Comparison of ENCODE assay signal across 19 cellular contexts in the genomic region with DNA sequence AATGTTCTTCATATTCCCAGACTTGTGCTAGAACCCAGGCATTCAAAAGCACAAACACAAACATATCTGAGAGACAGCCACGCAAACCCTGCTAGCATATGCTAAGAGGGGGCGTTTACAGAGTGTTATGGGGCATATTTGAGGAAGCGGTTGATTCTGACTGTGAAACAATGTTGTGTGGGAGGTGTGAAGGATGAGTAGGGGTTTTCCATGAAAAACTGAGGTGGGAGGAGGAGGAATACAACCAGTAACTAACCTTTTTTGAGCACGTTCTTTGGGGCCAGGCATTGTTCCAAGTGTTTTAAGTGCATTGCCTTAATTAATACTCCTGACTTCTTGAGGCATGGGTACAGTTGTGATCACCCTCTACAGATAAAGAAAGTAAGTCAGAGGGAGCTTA.
DNase-seq lines count a peak whose midpoint lies in the region; ATAC-seq, FAIRE-seq and TF ChIP-seq lines count a peak whose summit lies in the region.
"Had no signal": no experiment of that assay in that cellular context is flagged by ENCODE, and none has a peak within 500 bp of the region (broad histone marks: within the 10 kb centered on the region; RNA-seq: fewer than 3 reads in every experiment).

No MANE protein-coding gene starts in this region.

- H3K27me3 ChIP-seq in GM12878 (replicated peaks in 1 of 2; ENCODE audit: control insufficient read depth in 2 of 2, insufficient read depth in 2 of 2, low read length in 1 of 2) (no peaks in the 10 kb centered on the region), body of pancreas (no peaks in the 10 kb centered on the region), prostate gland (replicated peaks; ENCODE audit: insufficient read depth) (no peaks in the 10 kb centered on the region), ovary (no peaks in the 10 kb centered on the region)
- H3K27me3 ChIP-seq: BLaER1 had no signal

- intact Hi-C loops in GM12878 (cut with micrococcal nuclease; ENCODE audit: unreplicated experiment), result no loop called here
- intact Hi-C loops in body of pancreas (cut with DNase I), result no loop called here
- intact Hi-C loops in prostate gland (cut with DNase I), result no loop called here
- intact Hi-C loops in ovary (cut with DNase I), result no loop called here

- no peaks in the 10 kb centered on the region for H3K36me3 ChIP-seq in GM12878 (ENCODE audit: control insufficient read depth in 2 of 2, insufficient read depth in 2 of 2, low read length in 1 of 2)
- no peaks in the 10 kb centered on the region for H3K36me3 ChIP-seq in body of pancreas (replicated peaks in 1 of 2; ENCODE audit: insufficient read depth in 1 of 2, low read depth in 2 of 2)
- no peaks in the 10 kb centered on the region for H3K36me3 ChIP-seq in prostate gland
- no peaks in the 10 kb centered on the region for H3K36me3 ChIP-seq in ovary
- H3K36me3 ChIP-seq: BLaER1, HAP-1 had no signal

- TF ChIP-seq EP300 in GM12878 (IDR thresholded peaks at IDR 0.05; ENCODE audit: borderline replicate concordance in 1 of 2, control insufficient read depth in 1 of 2, low read depth in 2 of 2, low read length in 2 of 2), result no peak
- no peak for TF ChIP-seq EP300 in ovary (IDR thresholded peaks at IDR 0.05)

- no TSS peak for BruUV-seq in GM12878 (replicated peaks; lab: Mats Ljungman, UMichigan)

- SMC1A ChIA-PET in GM12878 (lab: Charles Lee; ENCODE audit: uncharacterized antibody, unreplicated experiment), result interaction anchor here (1.0 to 1.2 kb wide), 4 partner anchors 9 to 15 kb away, joined by 3 to 4 read pairs (median 3); no protein-coding TSS in a partner anchor

- 9% methylated on average over 4 of the region's 4 CpGs for WGBS in GM12878 (ENCODE audit: insufficient coverage, insufficient replicate concordance, low lambda C conversion rate, missing lambda C conversion rate)
- WGBS in body of pancreas, 2 donors, result 50 to 62% methylated on average over 4 of the region's 4 CpGs
- 67% methylated on average over 4 of the region's 4 CpGs for WGBS in prostate gland
- WGBS in ovary, 3 donors, result 43 to 56% (median 53%) methylated on average over 4 of the region's 4 CpGs

- TF ChIP-seq RAD21 in GM12878 (IDR thresholded peaks at IDR 0.05; ENCODE audit: insufficient read depth, low read depth, low read length), result no peak

- no peak overlapping the region for H3K9ac ChIP-seq in GM12878 (ENCODE audit: control insufficient read depth, insufficient read depth, low read length)
- H3K9ac ChIP-seq: BLaER1 had no signal

- H3K27ac ChIP-seq in GM12878 (ENCODE audit: control insufficient read depth, insufficient read depth) (no peak overlapping the region), body of pancreas (no peak overlapping the region), prostate gland (no peak overlapping the region), ovary (no peak overlapping the region)
- H3K27ac ChIP-seq: 22Rv1, BLaER1 had no signal

- H3K4me2 ChIP-seq in GM12878 (ENCODE audit: control insufficient read depth, insufficient read depth), result no peak overlapping the region
- H3K4me2 ChIP-seq: BLaER1 had no signal

- H3K4me3 ChIP-seq in GM12878 (no peak overlapping the region), body of pancreas (no peak overlapping the region), prostate gland (no peak overlapping the region), ovary (no peak overlapping the region)
- H3K4me3 ChIP-seq: BLaER1, HAP-1 had no signal

- no peak for TF ChIP-seq POLR2A in GM12878 (IDR thresholded peaks at IDR 0.05; ENCODE audit: low read depth, low read length)
- no peak for TF ChIP-seq POLR2A in body of pancreas (IDR thresholded peaks at IDR 0.05)
- TF ChIP-seq POLR2A in prostate gland (IDR thresholded peaks at IDR 0.05), result no peak
- no peak for TF ChIP-seq POLR2A in ovary (IDR thresholded peaks at IDR 0.05)

- no peaks in the 10 kb centered on the region for H3K36me3 Mint-ChIP-seq in stimulated activated effector memory CD8-positive, alpha-beta T cell treated with anti-CD3 and anti-CD28 coated beads, Interleukin-12 subunit alpha, Interleukin-12 subunit beta, amount 100 ng/mL, for 72 hours
- H3K36me3 Mint-ChIP-seq: CD4-positive, CD25-positive, alpha-beta regulatory T cell had no signal

- peak; percentile 60 for ATAC-seq in HG02798 (IDR thresholded peaks at IDR 0.05; ENCODE audit: poor library complexity, unreplicated experiment)
- peak; percentile 52 for ATAC-seq in GM12878
- ATAC-seq in stimulated activated effector memory CD8-positive, alpha-beta T cell treated with anti-CD3 and anti-CD28 coated beads, Interleukin-12 subunit alpha, Interleukin-12 subunit beta, amount 100 ng/mL, for 72 hours, result peak; percentile 11
- no peak for ATAC-seq in body of pancreas
- ATAC-seq: HepG2 had no signal

- CTCF ChIA-PET in GM12878 (lab: Yijun Ruan, JAX), result interaction anchor here (0.6 kb wide), 1 partner anchor 1365 kb away, joined by 3 read pairs; no protein-coding TSS in a partner anchor

- in situ Hi-C loops in GM12878 (cut with MboI), result no loop called here

- H2AFZ ChIP-seq in GM12878 (ENCODE audit: control insufficient read depth, low read depth, low read length), result no peak overlapping the region

- POLR2A ChIA-PET in GM12878 (lab: Charles Lee), result no interaction called here

- no peak for FAIRE-seq in GM12878 (lab: Jason Lieb, UNC)
- FAIRE-seq: GM18507, GM19239, H1, HepG2, HTR-8/SVneo had no signal

- H3K9me3 ChIP-seq in GM12878 (replicated peaks; ENCODE audit: control insufficient read depth, insufficient read depth, low read length) (no peaks in the 10 kb centered on the region), body of pancreas (no peaks in the 10 kb centered on the region), prostate gland (no peaks in the 10 kb centered on the region), ovary (no peaks in the 10 kb centered on the region)
- H3K9me3 ChIP-seq: HAP-1 had no signal

- RAD21 ChIA-PET in GM12878 (lab: Charles Lee; ENCODE audit: unreplicated experiment), result interaction anchor here (1.1 kb wide), 1 partner anchor 15 kb away, joined by 4 read pairs; no protein-coding TSS in a partner anchor

- H3K4me1 ChIP-seq in GM12878 (ENCODE audit: control insufficient read depth, insufficient read depth, low read length), result no peaks in the 10 kb centered on the region
- no peaks in the 10 kb centered on the region for H3K4me1 ChIP-seq in body of pancreas
- no peaks in the 10 kb centered on the region for H3K4me1 ChIP-seq in prostate gland (replicated peaks)
- H3K4me1 ChIP-seq in ovary (ENCODE audit: insufficient read depth), result no peaks in the 10 kb centered on the region
- H3K4me1 ChIP-seq: BLaER1, HAP-1 had no signal

- no peaks in the 10 kb centered on the region for H4K20me1 ChIP-seq in GM12878 (ENCODE audit: control insufficient read depth, insufficient read depth)
- H4K20me1 ChIP-seq: BLaER1 had no signal

- peaks cover 9% of the 10 kb centered on the region for H3K9me3 Mint-ChIP-seq in stimulated activated effector memory CD8-positive, alpha-beta T cell treated with anti-CD3 and anti-CD28 coated beads, Interleukin-12 subunit alpha, Interleukin-12 subunit beta, amount 100 ng/mL, for 72 hours

- DNase-seq in Ammon's horn (ENCODE audit: low spot score), result peak; percentile 53
- DNase-seq in GM12878 (ENCODE audit: low read depth, low spot score), result no peak
- no peak for DNase-seq in stimulated activated effector memory CD8-positive, alpha-beta T cell treated with anti-CD3 and anti-CD28 coated beads, Interleukin-12 subunit alpha, Interleukin-12 subunit beta, amount 100 ng/mL, for 72 hours (ENCODE audit: low spot score in 2 of 2)
- DNase-seq in body of pancreas, result no peak
- no peak for DNase-seq in prostate gland (ENCODE audit: low spot score)
- no peak for DNase-seq in ovary
- DNase-seq: CD4-positive, CD25-positive, alpha-beta regulatory T cell; DMS53; GF-D8; Karpas-422 had no signal

- no peak overlapping the region for H3K27ac Mint-ChIP-seq in stimulated activated effector memory CD8-positive, alpha-beta T cell treated with anti-CD3 and anti-CD28 coated beads, Interleukin-12 subunit alpha, Interleukin-12 subunit beta, amount 100 ng/mL, for 72 hours
- H3K27ac Mint-ChIP-seq: CD4-positive, CD25-positive, alpha-beta regulatory T cell had no signal

- H3K79me2 ChIP-seq in GM12878 (ENCODE audit: control insufficient read depth, insufficient read depth, low read length), result no peaks in the 10 kb centered on the region

- no peak overlapping the region for H3K4me3 Mint-ChIP-seq in stimulated activated effector memory CD8-positive, alpha-beta T cell treated with anti-CD3 and anti-CD28 coated beads, Interleukin-12 subunit alpha, Interleukin-12 subunit beta, amount 100 ng/mL, for 72 hours
- H3K4me3 Mint-ChIP-seq: CD4-positive, CD25-positive, alpha-beta regulatory T cell had no signal

- no peaks in the 10 kb centered on the region for H3K4me1 Mint-ChIP-seq in stimulated activated effector memory CD8-positive, alpha-beta T cell treated with anti-CD3 and anti-CD28 coated beads, Interleukin-12 subunit alpha, Interleukin-12 subunit beta, amount 100 ng/mL, for 72 hours
- H3K4me1 Mint-ChIP-seq: CD4-positive, CD25-positive, alpha-beta regulatory T cell had no signal

- no peak for TF ChIP-seq CTCF in GM12878 (IDR thresholded peaks at IDR 0.05 in 2 of 3, conservative IDR thresholded peaks at IDR 0.05 in 1 of 3; ENCODE audit: control insufficient read depth in 2 of 3, extremely low read depth in 1 of 3, insufficient read depth in 1 of 3, low read depth in 3 of 3, low read length in 3 of 3)
- no peak for TF ChIP-seq CTCF in body of pancreas (IDR thresholded peaks at IDR 0.05)
- no peak for TF ChIP-seq CTCF in prostate gland (IDR thresholded peaks at IDR 0.05)
- no peak for TF ChIP-seq CTCF in ovary (IDR thresholded peaks at IDR 0.05)

TF ChIP-seq in GM12878, 131 proteins besides CTCF, POLR2A, EP300 and RAD21 (continues in another document):
- TF ChIP-seq SPI1 (IDR thresholded peaks at IDR 0.05; ENCODE audit: borderline replicate concordance, insufficient read depth, low read depth, low read length), result peak; percentile 70
- TF ChIP-seq MTA2 (IDR thresholded peaks at IDR 0.05; ENCODE audit: low read depth), result peak; percentile 49; the same call in 1 of the 2 replicates
